9 cellular contexts compared by ENCODE assay signal in the genomic region with DNA sequence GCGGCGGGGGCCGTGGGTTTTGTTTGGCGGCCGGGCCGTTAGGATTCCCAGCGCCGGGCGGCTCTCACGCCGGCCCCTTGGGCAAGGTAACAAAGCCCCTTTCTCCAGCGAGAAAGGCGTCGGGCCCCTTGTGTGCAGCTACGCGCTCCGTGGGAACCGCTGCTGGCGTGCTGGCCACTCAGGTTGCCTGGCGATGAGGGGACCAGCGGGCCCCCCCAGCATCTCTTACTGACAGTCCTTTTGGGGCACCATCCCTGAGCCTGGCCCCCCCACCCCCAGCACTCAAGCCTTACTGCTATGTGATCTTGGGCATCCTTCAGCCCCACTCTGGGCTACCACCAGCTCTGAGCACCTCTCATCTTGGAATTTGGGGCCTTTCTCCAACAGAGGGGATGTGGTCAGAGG. TPM values are rescaled to one million over a fixed set of nuclear protein-coding genes. Genes with fewer than 3 reads are reported as not detected.
DNase-seq lines count a peak whose midpoint lies in the region; ATAC-seq and TF ChIP-seq lines count a peak whose summit lies in the region.
"Had no signal": no experiment of that assay in that cellular context is flagged by ENCODE, and none has a peak within 500 bp of the region (broad histone marks: within the 10 kb centered on the region; RNA-seq: fewer than 3 reads in every experiment).

No MANE protein-coding gene starts in this region.

- no peaks in the 10 kb centered on the region for H3K9me3 ChIP-seq in NT2/D1 (ENCODE audit: insufficient read depth, low read length)
- H3K9me3 ChIP-seq in effector memory CD4-positive, alpha-beta T cell (ENCODE audit: control insufficient read depth, low read length) = no peaks in the 10 kb centered on the region
- H3K9me3 ChIP-seq in neutrophil = no peaks in the 10 kb centered on the region

- H3K27me3 Mint-ChIP-seq in CD14-positive monocyte (ENCODE audit: low read depth in 3 of 3) = peaks cover 0 to 4% (median 3%) of the 10 kb centered on the region in 3 donors

- H3K4me1 Mint-ChIP-seq in CD14-positive monocyte = peaks cover 56% of the 10 kb centered on the region

- H3K9ac ChIP-seq in NT2/D1 (ENCODE audit: insufficient read length, low read depth) = peak overlapping the region; percentile 86

- H3K4me3 Mint-ChIP-seq in CD14-positive monocyte = peak overlapping the region; percentile 98 to 99

- H3K27me3 ChIP-seq in NT2/D1 (ENCODE audit: insufficient read depth, insufficient read length) (peaks cover 52% of the 10 kb centered on the region), neutrophil (peaks cover 71% of the 10 kb centered on the region)
- H3K27me3 ChIP-seq in effector memory CD4-positive, alpha-beta T cell (replicated peaks; ENCODE audit: control insufficient read depth, insufficient read depth, low read length, poor library complexity, severe bottlenecking) = no peaks in the 10 kb centered on the region

- H3K36me3 ChIP-seq in NT2/D1 (ENCODE audit: insufficient read depth, insufficient read length, low read length) = peaks cover 23% of the 10 kb centered on the region
- peaks cover 19% of the 10 kb centered on the region for H3K36me3 ChIP-seq in effector memory CD4-positive, alpha-beta T cell (ENCODE audit: control insufficient read depth, insufficient read depth, low read length)
- peaks cover 8% of the 10 kb centered on the region for H3K36me3 ChIP-seq in neutrophil

- peaks cover 58% of the 10 kb centered on the region for H3K4me1 ChIP-seq in NT2/D1 (ENCODE audit: insufficient read depth, insufficient read length)
- peaks cover 52% of the 10 kb centered on the region for H3K4me1 ChIP-seq in effector memory CD4-positive, alpha-beta T cell (ENCODE audit: control insufficient read depth, insufficient read depth, low read length, poor library complexity, severe bottlenecking)
- H3K4me1 ChIP-seq in neutrophil (ENCODE audit: control insufficient read depth in 1 of 2, insufficient read depth in 1 of 2, low read depth in 1 of 2, low read length in 1 of 2) = peaks cover 71 to 74% of the 10 kb centered on the region in 2 experiments

- peak overlapping the region; percentile 93 for H3K27ac ChIP-seq in effector memory CD4-positive, alpha-beta T cell (ENCODE audit: insufficient read depth, low read length, poor library complexity, severe bottlenecking)
- no peak overlapping the region for H3K27ac ChIP-seq in neutrophil

- TF ChIP-seq CTCF in CD14-positive monocyte (IDR thresholded peaks at IDR 0.05) = no peak
- TF ChIP-seq CTCF in neutrophil (IDR thresholded peaks at IDR 0.05) = no peak

- DNase-seq in CD14-positive monocyte (ENCODE audit: low spot score) = no peak
- no peak for DNase-seq in NT2/D1 (ENCODE audit: low read depth, low spot score)
- no peak for DNase-seq in effector memory CD4-positive, alpha-beta T cell
- DNase-seq in pons (ENCODE audit: low spot score) = no peak
- DNase-seq in GF-D8 (lab: John Stamatoyannopoulos, UW) = no peak
- DNase-seq: NCI-H187 treated with DMSO at 0.1 percent for 48 hours had no signal

- H3K4me3 ChIP-seq in NT2/D1 (ENCODE audit: insufficient read length, low read depth) = peak overlapping the region; percentile 73
- H3K4me3 ChIP-seq in effector memory CD4-positive, alpha-beta T cell (ENCODE audit: insufficient read depth, low read depth, low read length, poor library complexity, severe bottlenecking) = peak overlapping the region; percentile 93
- H3K4me3 ChIP-seq in neutrophil (ENCODE audit: low read depth in 1 of 2, low read length in 1 of 2) = peak overlapping the region; percentile 67 to 70

- H3K36me3 Mint-ChIP-seq in CD14-positive monocyte = peaks cover 27 to 41% of the 10 kb centered on the region in 2 donors

- ATAC-seq in GM18502 (IDR thresholded peaks at IDR 0.05; ENCODE audit: poor library complexity, unreplicated experiment) (no peak), HG02852 (IDR thresholded peaks at IDR 0.05; ENCODE audit: unreplicated experiment) (no peak)

- peak overlapping the region; percentile 91 to 95 (median 93) for H3K27ac Mint-ChIP-seq in CD14-positive monocyte

- peaks cover 0 to 2% (median 0%) of the 10 kb centered on the region in 7 donors for H3K9me3 Mint-ChIP-seq in CD14-positive monocyte

- intact Hi-C loops in CD14-positive monocyte (cut with micrococcal nuclease) = loop anchor here (5.0 to 10.0 kb wide), 4 partner anchors 36 to 987 kb away; a partner anchor contains a TSS

RNA-seq across cellular contexts. Expression of a gene that starts 1.8 kb away (rescaled TPM):
- 1 to 10 TPM; 1.9 to 2.2 TPM for polyA plus RNA-seq in CD14-positive monocyte

RNA-seq across cellular contexts. Expression of a gene that starts 34.0 kb away (rescaled TPM):
- polyA plus RNA-seq in CD14-positive monocyte = 10 to 100 TPM; 31.6 to 32.5 TPM

RNA-seq across cellular contexts. Expression of a gene that starts 37.4 kb away (rescaled TPM):
- polyA plus RNA-seq in CD14-positive monocyte = 1 to 10 TPM; 1.8 to 3.0 TPM

RNA-seq across cellular contexts. Expression of a gene that starts 45.1 kb away (rescaled TPM):
- not detected for polyA plus RNA-seq in CD14-positive monocyte
